In genomic region chr12:117622741-117623140, GRCh38 we compare ENCODE assay signal across 25 cellular contexts.
"Had no signal": no experiment of that assay in that cellular context is flagged by ENCODE, and none has a peak within 500 bp of the region (broad histone marks: within the 10 kb centered on the region; RNA-seq: fewer than 3 reads in every experiment).

No MANE protein-coding gene starts in this region.

- H3K4me2 ChIP-seq: smooth muscle cell had no signal

- H3K4me1 ChIP-seq: heart right ventricle, pancreas, suprapubic skin, transverse colon, upper lobe of right lung, uterus had no signal

- DNase-seq: cortex of kidney; effector memory CD8-positive, alpha-beta T cell; foreskin fibroblast; glutamatergic neuron; heart right ventricle; hippocampal formation; natural killer cell; pancreas; stimulated activated CD4-positive, alpha-beta T cell treated with anti-CD3 and anti-CD28 coated beads, Interleukin-12 subunit alpha, Interleukin-12 subunit beta, amount 100 ng/mL, for 4 hours; stimulated activated CD4-positive, alpha-beta T cell treated with anti-CD3 and anti-CD28 coated beads, Interleukin-1b, Interleukin-23, amount 100 ng/mL, for 48 hours; stimulated activated CD4-positive, alpha-beta T cell treated with anti-CD3 and anti-CD28 coated beads, Interleukin-4, amount 100 ng/mL, for 1 hour; stimulated activated CD8-positive, alpha-beta memory T cell treated with anti-CD3 and anti-CD28 coated beads, Interleukin-4, amount 100 ng/mL, for 48 hours; stimulated activated naive CD4-positive, alpha-beta T cell; stimulated activated naive CD8-positive, alpha-beta T cell treated with anti-CD3 and anti-CD28 coated beads, Interleukin-15, amount 100 ng/mL, for 72 hours; transverse colon; upper lobe of right lung; uterus had no signal

- ATAC-seq: effector memory CD8-positive, alpha-beta T cell; heart right ventricle; left lobe of liver; natural killer cell; pancreas; sciatic nerve; stimulated activated naive CD8-positive, alpha-beta T cell treated with anti-CD3 and anti-CD28 coated beads, Interleukin-15, amount 100 ng/mL, for 72 hours; upper lobe of right lung had no signal

- H3K27me3 ChIP-seq: neutrophil, pancreas, suprapubic skin, transverse colon, upper lobe of right lung, uterus had no signal

- H3K9me3 ChIP-seq: neutrophil, pancreas, suprapubic skin, transverse colon, upper lobe of right lung, uterus had no signal

- H3K4me3 ChIP-seq: heart right ventricle, lung, pancreas, smooth muscle cell, suprapubic skin, transverse colon, upper lobe of right lung, uterus had no signal

- FAIRE-seq: endometrium, islet of Langerhans, pancreas had no signal

- H3K27ac ChIP-seq: heart right ventricle, neutrophil, pancreas, suprapubic skin, transverse colon, upper lobe of right lung, uterus had no signal

- H3K36me3 ChIP-seq: heart right ventricle, neutrophil, pancreas, suprapubic skin, transverse colon, upper lobe of right lung, uterus had no signal
